Comparison of ENCODE assay signal across 8 cellular contexts in the genomic region with DNA sequence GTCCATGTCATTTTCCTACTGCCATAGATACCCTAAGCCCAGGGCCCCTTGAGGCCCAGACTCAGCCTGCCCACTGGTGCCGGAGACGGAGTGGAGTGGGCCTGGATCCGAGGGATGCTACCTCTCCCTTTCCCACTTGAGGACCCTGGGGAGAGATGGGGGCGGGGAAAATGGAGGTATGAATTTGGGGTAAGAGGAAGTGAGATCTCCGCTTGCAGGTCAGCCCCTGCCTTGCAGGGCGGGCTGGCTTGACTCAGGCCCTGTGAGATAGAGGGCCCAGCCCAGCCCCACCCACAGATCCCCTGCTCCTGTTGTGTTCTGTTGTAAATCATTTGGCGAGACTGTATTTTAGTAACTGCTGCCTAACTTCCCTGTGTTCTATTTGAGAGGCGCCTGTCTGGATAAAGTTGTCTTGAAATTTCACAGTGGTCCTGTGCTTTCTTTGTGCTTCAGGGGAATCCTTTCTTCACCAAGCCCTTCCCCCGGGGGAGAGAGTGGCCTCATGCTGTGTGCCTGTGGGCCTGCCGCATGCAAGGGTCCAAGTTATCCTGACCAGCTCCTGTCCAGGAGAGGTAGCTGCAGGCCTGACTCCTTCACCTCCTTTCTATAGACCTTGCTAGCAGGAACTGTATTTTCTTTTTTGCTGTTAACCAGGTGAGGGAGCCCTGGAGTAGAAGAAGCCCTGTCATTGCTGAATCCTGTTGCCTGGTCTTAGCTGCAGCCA. TPM values are rescaled to one million over a fixed set of nuclear protein-coding genes. Genes with fewer than 3 reads are reported as not detected.
DNase-seq lines count a peak whose midpoint lies in the region; ATAC-seq, FAIRE-seq and TF ChIP-seq lines count a peak whose summit lies in the region.

No MANE protein-coding gene starts in this region.

- ATAC-seq in CD4-positive, alpha-beta T cell (ENCODE audit: poor library complexity): no peak
- ATAC-seq in left lung (peak; percentile 26), HG03135 (IDR thresholded peaks at IDR 0.05; ENCODE audit: unreplicated experiment) (no peak), GM18867 (IDR thresholded peaks at IDR 0.05; ENCODE audit: unreplicated experiment) (no peak)

- TF ChIP-seq CTCF in CD4-positive, alpha-beta T cell (IDR thresholded peaks at IDR 0.05): no peak
- peak; percentile 51 for TF ChIP-seq CTCF in astrocyte of the spinal cord (IDR thresholded peaks at IDR 0.05; ENCODE audit: low read depth, low read length)
- no peak for TF ChIP-seq CTCF in left lung (IDR thresholded peaks at IDR 0.05)

- peaks cover 45% of the 10 kb centered on the region for H3K36me3 Mint-ChIP-seq in CD4-positive, alpha-beta T cell (ENCODE audit: low read depth)

- H3K4me3 Mint-ChIP-seq in CD4-positive, alpha-beta T cell: no peak overlapping the region

- in situ Hi-C loops in astrocyte of the spinal cord (cut with HindIII; ENCODE audit: low sequenced_read_pairs): no loop called here

- no peaks in the 10 kb centered on the region for H3K27me3 ChIP-seq in CD4-positive, alpha-beta T cell (ENCODE audit: control insufficient read depth, insufficient read depth, low read length)
- no peaks in the 10 kb centered on the region for H3K27me3 ChIP-seq in left lung

- H3K27ac Mint-ChIP-seq in CD4-positive, alpha-beta T cell: peak overlapping the region; percentile 50

- no peaks in the 10 kb centered on the region for H3K4me1 Mint-ChIP-seq in CD4-positive, alpha-beta T cell (ENCODE audit: low read depth)

- H3K4me3 ChIP-seq in astrocyte of the spinal cord (ENCODE audit: low read depth, low read length): no peak overlapping the region
- H3K4me3 ChIP-seq in left lung: no peak overlapping the region

- intact Hi-C loops in CD4-positive, alpha-beta T cell (cut with DNase I, micrococcal nuclease): no loop called here
- intact Hi-C loops in left lung (cut with DNase I): no loop called here

- TF ChIP-seq POLR2A in H54 (IDR thresholded peaks at IDR 0.05; ENCODE audit: low read depth, low read length): no peak

- H3K9me3 ChIP-seq in CD4-positive, alpha-beta T cell (ENCODE audit: control insufficient read depth, low read length): no peaks in the 10 kb centered on the region
- no peaks in the 10 kb centered on the region for H3K9me3 ChIP-seq in left lung

- no peak overlapping the region for H3K27ac ChIP-seq in CD4-positive, alpha-beta T cell (ENCODE audit: low read depth, low read length)
- no peak overlapping the region for H3K27ac ChIP-seq in left lung

- DNase-seq in CD4-positive, alpha-beta T cell: no peak
- DNase-seq in H54 (ENCODE audit: insufficient read length, low spot score) (peak; percentile 85), NCI-H510A (lab: John Stamatoyannopoulos, UW) (peak; percentile 58), astrocyte of the spinal cord (ENCODE audit: low read depth, low spot score) (peak; percentile 34), left lung (no peak)
- DNase-seq in activated effector memory CD4-positive, alpha-beta T cell treated with Interleukin-2 at 50 U/mL for 16 hours: no peak

- no peaks in the 10 kb centered on the region for H3K4me1 ChIP-seq in left lung

- POLR2A ChIA-PET in CD4-positive, alpha-beta T cell (lab: Charles Lee): no interaction called here

- H3K27me3 Mint-ChIP-seq in CD4-positive, alpha-beta T cell: no peaks in the 10 kb centered on the region

- no peak for FAIRE-seq in H54 (lab: Jason Lieb, UNC)

- CTCF ChIA-PET in CD4-positive, alpha-beta T cell (lab: Charles Lee): no interaction called here

- H3K9me3 Mint-ChIP-seq in CD4-positive, alpha-beta T cell: no peaks in the 10 kb centered on the region

- peaks cover 0 to 59% of the 10 kb centered on the region in 2 donors for H3K36me3 ChIP-seq in left lung

RNA-seq across cellular contexts. Expression of a gene that starts 13.3 kb away (rescaled TPM):
- 10 to 100 TPM; 85.0 to 86.4 TPM for total RNA-seq in CD4-positive, alpha-beta T cell
- 10 to 100 TPM; 66.7 to 88.2 TPM for total RNA-seq in left lung

RNA-seq across cellular contexts. Expression of a gene that starts 24.8 kb away (rescaled TPM):
- under 1 TPM; 0.47 to 0.71 TPM for total RNA-seq in CD4-positive, alpha-beta T cell
- under 1 TPM; 0.34 to 0.50 TPM for total RNA-seq in left lung

Comparison
In these comparisons a context has a peak if more than half of its experiments do, and no peak if none do; other contexts are left out.
1. DNase-seq: peak in H54 (single experiment), NCI-H510A (single experiment) and astrocyte of the spinal cord (single experiment); none in CD4-positive, alpha-beta T cell (0 of 10), left lung (0 of 2) and activated effector memory CD4-positive, alpha-beta T cell treated with Interleukin-2 at 50 U/mL for 16 hours (single experiment).